Comparison of ENCODE assay signal across 19 cellular contexts in genomic region chr18:58562146-58562998, GRCh38.
DNase-seq lines count a peak whose midpoint lies in the region; ATAC-seq and TF ChIP-seq lines count a peak whose summit lies in the region.
"Had no signal": no experiment of that assay in that cellular context is flagged by ENCODE, and none has a peak within 500 bp of the region (broad histone marks: within the 10 kb centered on the region; RNA-seq: fewer than 3 reads in every experiment).

No MANE protein-coding gene starts in this region.

- no peak overlapping the region for H3K9ac ChIP-seq in IMR-90 (ENCODE audit: low read depth, low read length)

- H3K4ac ChIP-seq in IMR-90 (ENCODE audit: low read depth, low read length) = no peak overlapping the region

- H4K91ac ChIP-seq in IMR-90 (ENCODE audit: insufficient read depth, low read depth, low read length) = no peak overlapping the region

- H3K9me1 ChIP-seq in IMR-90 (ENCODE audit: insufficient read depth, low read length) = no peaks in the 10 kb centered on the region; the same call in 1 of the 2 replicates

- no peak for TF ChIP-seq RAD21 in IMR-90 (IDR thresholded peaks at IDR 0.05; ENCODE audit: low read length)

- no peak overlapping the region for H2AFZ ChIP-seq in IMR-90 (replicated peaks; ENCODE audit: low read length, poor library complexity)

- no peak overlapping the region for H2AK9ac ChIP-seq in IMR-90 (replicated peaks; ENCODE audit: low read depth, low read length, poor library complexity)

- H2BK5ac ChIP-seq in IMR-90 (ENCODE audit: low read depth, low read length, poor library complexity, severe bottlenecking) = no peak overlapping the region

- no peak overlapping the region for H3K4me3 ChIP-seq in IMR-90 (ENCODE audit: insufficient read depth, low read depth, low read length)
- no peak overlapping the region for H3K4me3 ChIP-seq in gastrocnemius medialis
- H3K4me3 ChIP-seq in esophagus squamous epithelium = no peak overlapping the region
- H3K4me3 ChIP-seq: A549, K562, spleen, testis had no signal

- intact Hi-C loops in activated CD8-positive, alpha-beta T cell treated with anti-CD3 and anti-CD28 coated beads for 36 hours (cut with micrococcal nuclease) = no loop called here
- intact Hi-C loops in IMR-90 (cut with micrococcal nuclease) (no loop called here), gastrocnemius medialis (cut with DNase I; ENCODE audit: low total_unique reads) (no loop called here), esophagus squamous epithelium (cut with DNase I) (no loop called here)

- no peak overlapping the region for H4K8ac ChIP-seq in IMR-90 (ENCODE audit: low read depth in 2 of 2, low read length in 2 of 2)

- H3K27me3 ChIP-seq in IMR-90 (ENCODE audit: control insufficient read depth, insufficient read depth, low read length) (no peaks in the 10 kb centered on the region), gastrocnemius medialis (no peaks in the 10 kb centered on the region), esophagus squamous epithelium (no peaks in the 10 kb centered on the region)
- H3K27me3 ChIP-seq: spleen, testis had no signal

- WGBS in IMR-90 (ENCODE audit: extremely low coverage in 2 of 2, insufficient read length in 1 of 2), 2 experiments = no CpG with 5 or more reads among the region's 4 CpGs
- 75 to 79% methylated on average over 4 of the region's 4 CpGs for WGBS in esophagus squamous epithelium, 2 donors

- H4K20me1 ChIP-seq in IMR-90 (ENCODE audit: insufficient read depth, low read length) = peaks cover 18% of the 10 kb centered on the region; the same call in 1 of the 2 replicates

- peaks cover 8% of the 10 kb centered on the region for H3K36me3 ChIP-seq in IMR-90 (ENCODE audit: control insufficient read depth, insufficient read depth, low read length)
- H3K36me3 ChIP-seq in gastrocnemius medialis = no peaks in the 10 kb centered on the region
- no peaks in the 10 kb centered on the region for H3K36me3 ChIP-seq in esophagus squamous epithelium
- H3K36me3 ChIP-seq: spleen had no signal

- H3K56ac ChIP-seq in IMR-90 (ENCODE audit: extremely low read depth, insufficient read depth, low read length) = no peak overlapping the region

- H3K14ac ChIP-seq in IMR-90 (replicated peaks; ENCODE audit: low read depth, low read length) = no peak overlapping the region

- peaks cover 6% of the 10 kb centered on the region for H3K9me3 Mint-ChIP-seq in activated CD8-positive, alpha-beta T cell treated with anti-CD3 and anti-CD28 coated beads for 36 hours
- H3K9me3 Mint-ChIP-seq in activated CD8-positive, alpha-beta T cell treated with anti-CD3 and anti-CD28 coated beads, Interleukin-2, amount 10 ng/mL, durations not matched to agents 7 days and 5 days (ENCODE audit: insufficient read depth) = peaks cover 8% of the 10 kb centered on the region

- H3K27me3 Mint-ChIP-seq in activated CD8-positive, alpha-beta T cell treated with anti-CD3 and anti-CD28 coated beads for 36 hours = no peaks in the 10 kb centered on the region
- no peaks in the 10 kb centered on the region for H3K27me3 Mint-ChIP-seq in activated CD8-positive, alpha-beta T cell treated with anti-CD3 and anti-CD28 coated beads, Interleukin-2, amount 10 ng/mL, durations not matched to agents 7 days and 5 days (ENCODE audit: low read depth)
- H3K27me3 Mint-ChIP-seq: effector memory CD8-positive, alpha-beta T cell had no signal

- CTCF ChIA-PET in activated CD8-positive, alpha-beta T cell treated with anti-CD3 and anti-CD28 coated beads for 36 hours (lab: Charles Lee) = interaction anchor here (0.9 to 1.6 kb wide), 8 partner anchors 13 to 204 kb away, joined by 3 to 5 read pairs (median 3); no protein-coding TSS in a partner anchor
- CTCF ChIA-PET in activated CD8-positive, alpha-beta T cell treated with anti-CD3 and anti-CD28 coated beads, Interleukin-2, amount 10 ng/mL, durations not matched to agents 7 days and 5 days (lab: Charles Lee) = interaction anchor here (0.7 to 2.4 kb wide), 6 partner anchors 23 to 518 kb away, joined by 3 to 9 read pairs (median 4); no protein-coding TSS in a partner anchor
- CTCF ChIA-PET in IMR-90 (lab: Yijun Ruan, JAX) = no interaction called here

- H2BK15ac ChIP-seq in IMR-90 (ENCODE audit: low read depth, low read length) = no peak overlapping the region

- BruUV-seq in IMR-90 (replicated peaks; lab: Mats Ljungman, UMichigan) = no TSS peak

- peak overlapping the region; percentile 55 for H3K27ac Mint-ChIP-seq in activated CD8-positive, alpha-beta T cell treated with anti-CD3 and anti-CD28 coated beads for 36 hours
- no peak overlapping the region for H3K27ac Mint-ChIP-seq in activated CD8-positive, alpha-beta T cell treated with anti-CD3 and anti-CD28 coated beads, Interleukin-2, amount 10 ng/mL, durations not matched to agents 7 days and 5 days
- H3K27ac Mint-ChIP-seq: brain; effector memory CD8-positive, alpha-beta T cell had no signal

- no peak overlapping the region for H2BK120ac ChIP-seq in IMR-90 (ENCODE audit: low read depth, low read length)

- H3K9me3 ChIP-seq in IMR-90 (ENCODE audit: control insufficient read depth, insufficient read depth, low read length) (no peaks in the 10 kb centered on the region), gastrocnemius medialis (no peaks in the 10 kb centered on the region), esophagus squamous epithelium (no peaks in the 10 kb centered on the region)
- H3K9me3 ChIP-seq: A549, testis had no signal

- POLR2A ChIA-PET in activated CD8-positive, alpha-beta T cell treated with anti-CD3 and anti-CD28 coated beads for 36 hours (lab: Charles Lee) = interaction anchor here (0.6 to 1.0 kb wide), 3 partner anchors 9 to 81 kb away, joined by 3 read pairs; no protein-coding TSS in a partner anchor
- POLR2A ChIA-PET in activated CD8-positive, alpha-beta T cell treated with anti-CD3 and anti-CD28 coated beads, Interleukin-2, amount 10 ng/mL, durations not matched to agents 7 days and 5 days (lab: Charles Lee) = interaction anchor here (0.7 to 0.9 kb wide), 2 partner anchors 109 kb away, joined by 4 to 5 read pairs; partner anchors contain the start of gene MALT1
- POLR2A ChIA-PET in IMR-90 (lab: Charles Lee; ENCODE audit: unreplicated experiment) = no interaction called here

- H3K27ac ChIP-seq in IMR-90 (ENCODE audit: insufficient read depth, low read length) = no peak overlapping the region
- H3K27ac ChIP-seq in gastrocnemius medialis = peak overlapping the region; percentile 22 to 81 (median 76)
- no peak overlapping the region for H3K27ac ChIP-seq in esophagus squamous epithelium
- H3K27ac ChIP-seq: spleen, testis had no signal

- no peak overlapping the region for H3K4me2 ChIP-seq in IMR-90 (ENCODE audit: low read depth, low read length)
- H3K4me2 ChIP-seq: A549 had no signal

- peaks cover 18 to 66% of the 10 kb centered on the region in 2 experiments for H3K79me1 ChIP-seq in IMR-90 (ENCODE audit: low read depth in 1 of 2, low read length in 2 of 2)

- no peak overlapping the region for H3K23ac ChIP-seq in IMR-90 (ENCODE audit: low read depth, low read length)

- TF ChIP-seq POLR2A in IMR-90 (IDR thresholded peaks at IDR 0.05; ENCODE audit: low read depth, low read length) (no peak), gastrocnemius medialis (IDR thresholded peaks at IDR 0.05) (no peak), esophagus squamous epithelium (IDR thresholded peaks at IDR 0.05) (no peak)

- H3K4me1 ChIP-seq in IMR-90 (ENCODE audit: control insufficient read depth, insufficient read depth, low read length) (peaks cover 5% of the 10 kb centered on the region; the same call in 1 of the 2 replicates), gastrocnemius medialis (peaks cover 21 to 38% of the 10 kb centered on the region in 2 donors), esophagus squamous epithelium (peaks cover 0 to 8% (median 0%) of the 10 kb centered on the region in 3 donors)
- H3K4me1 ChIP-seq: testis had no signal

- H3K18ac ChIP-seq in IMR-90 (ENCODE audit: low read depth, low read length) = no peak overlapping the region

- DNase-seq in activated CD8-positive, alpha-beta T cell treated with anti-CD3 and anti-CD28 coated beads for 36 hours = no peak
- no peak for DNase-seq in activated CD8-positive, alpha-beta T cell treated with anti-CD3 and anti-CD28 coated beads, Interleukin-2, amount 10 ng/mL, durations not matched to agents 7 days and 5 days
- DNase-seq in IMR-90 (peak; percentile 28), gastrocnemius medialis (no peak), GOT3 (lab: John Stamatoyannopoulos, UW) (no peak), NOMO-1 treated with dmso at 0.1 percent for 144 hours (lab: John Stamatoyannopoulos, UW; ENCODE audit: unreplicated experiment) (no peak), esophagus squamous epithelium (lab: John Stamatoyannopoulos, UW) (no peak)
- DNase-seq: activated CD4-positive, alpha-beta T cell treated with anti-CD3 and anti-CD28 coated beads for 48 hours; effector memory CD8-positive, alpha-beta T cell; H9; NCI-H1436 treated with DMSO at 0.1 percent for 48 hours; NCI-H446 treated with DMSO at 0.1 percent for 48 hours; spleen; testis had no signal

- no peak overlapping the region for H3K4me3 Mint-ChIP-seq in activated CD8-positive, alpha-beta T cell treated with anti-CD3 and anti-CD28 coated beads for 36 hours
- no peak overlapping the region for H3K4me3 Mint-ChIP-seq in activated CD8-positive, alpha-beta T cell treated with anti-CD3 and anti-CD28 coated beads, Interleukin-2, amount 10 ng/mL, durations not matched to agents 7 days and 5 days
- H3K4me3 Mint-ChIP-seq: brain; effector memory CD8-positive, alpha-beta T cell; H9; T-helper 1 cell treated with Interleukin-12 subunit alpha and Interleukin-12 subunit beta and Interleukin-4 antibody, amounts not matched to agents 30 μg/mL and 1 μg/mL, for 36 hours had no signal

- peak; percentile 62 for ATAC-seq in activated CD8-positive, alpha-beta T cell treated with anti-CD3 and anti-CD28 coated beads for 36 hours
- no peak for ATAC-seq in activated CD8-positive, alpha-beta T cell treated with anti-CD3 and anti-CD28 coated beads, Interleukin-2, amount 10 ng/mL, durations not matched to agents 7 days and 5 days
- ATAC-seq in GM21825 (IDR thresholded peaks at IDR 0.05; ENCODE audit: unreplicated experiment) (peak; percentile 24), IMR-90 (ENCODE audit: low read depth) (no peak), gastrocnemius medialis (no peak)
- ATAC-seq: A549; effector memory CD8-positive, alpha-beta T cell; K562 had no signal

- no peak overlapping the region for H2AK5ac ChIP-seq in IMR-90 (ENCODE audit: low read depth, low read length)

- no peaks in the 10 kb centered on the region for H3K36me3 Mint-ChIP-seq in activated CD8-positive, alpha-beta T cell treated with anti-CD3 and anti-CD28 coated beads for 36 hours (ENCODE audit: low read depth)
- no peaks in the 10 kb centered on the region for H3K36me3 Mint-ChIP-seq in activated CD8-positive, alpha-beta T cell treated with anti-CD3 and anti-CD28 coated beads, Interleukin-2, amount 10 ng/mL, durations not matched to agents 7 days and 5 days (ENCODE audit: low read depth)

- no peak overlapping the region for H2BK20ac ChIP-seq in IMR-90 (ENCODE audit: low read depth, low read length)

- H4K5ac ChIP-seq in IMR-90 (ENCODE audit: low read depth, low read length) = no peak overlapping the region

- in situ Hi-C loops in IMR-90 (cut with MboI; ENCODE audit: low sequenced_read_pairs) (no loop called here), gastrocnemius medialis (cut with MboI; ENCODE audit: low sequenced_read_pairs in 4 of 4) (no loop called here)

- H3K4me1 Mint-ChIP-seq in activated CD8-positive, alpha-beta T cell treated with anti-CD3 and anti-CD28 coated beads for 36 hours (ENCODE audit: low read depth) = peaks cover 24% of the 10 kb centered on the region
- H3K4me1 Mint-ChIP-seq in activated CD8-positive, alpha-beta T cell treated with anti-CD3 and anti-CD28 coated beads, Interleukin-2, amount 10 ng/mL, durations not matched to agents 7 days and 5 days (ENCODE audit: low read depth) = peaks cover 15% of the 10 kb centered on the region

- dilution Hi-C loops in IMR-90 (cut with HindIII; ENCODE audit: low sequenced_read_pairs, unreplicated experiment) = no loop called here

- TF ChIP-seq CTCF in activated CD8-positive, alpha-beta T cell treated with anti-CD3 and anti-CD28 coated beads for 36 hours (IDR thresholded peaks at IDR 0.05) = no peak
- TF ChIP-seq CTCF in IMR-90 (conservative IDR thresholded peaks at IDR 0.05; ENCODE audit: low read depth, low read length) (no peak), gastrocnemius medialis (IDR thresholded peaks at IDR 0.05 in 4 of 5, conservative IDR thresholded peaks at IDR 0.05 in 1 of 5) (no peak), esophagus squamous epithelium (IDR thresholded peaks at IDR 0.05) (no peak)

Comparison
In these comparisons a context has a peak if more than half of its experiments do, and no peak if none do; other contexts are left out.
1. ATAC-seq: peak in activated CD8-positive, alpha-beta T cell treated with anti-CD3 and anti-CD28 coated beads for 36 hours (single experiment) and GM21825 (single experiment); none in activated CD8-positive, alpha-beta T cell treated with anti-CD3 and anti-CD28 coated beads, Interleukin-2, amount 10 ng/mL, durations not matched to agents 7 days and 5 days (single experiment), IMR-90 (single experiment) and gastrocnemius medialis (0 of 2).
2. H3K27ac ChIP-seq: peak in gastrocnemius medialis (4 of 4); none in IMR-90 (single experiment) and esophagus squamous epithelium (0 of 4).